Comparison of ENCODE assay signal across 10 cellular contexts in genomic region chr15:31396881-31397560, GRCh38.
DNase-seq lines count a peak whose midpoint lies in the region; ATAC-seq and TF ChIP-seq lines count a peak whose summit lies in the region.
"Had no signal": no experiment of that assay in that cellular context is flagged by ENCODE, and none has a peak within 500 bp of the region (broad histone marks: within the 10 kb centered on the region; RNA-seq: fewer than 3 reads in every experiment).

No MANE protein-coding gene starts in this region.

- H3K36me3 ChIP-seq in esophagus muscularis mucosa, result no peaks in the 10 kb centered on the region
- no peaks in the 10 kb centered on the region for H3K36me3 ChIP-seq in mucosa of stomach (ENCODE audit: control insufficient read depth, insufficient read depth, low read length)

- WGBS in esophagus muscularis mucosa, result 15% methylated on average over 6 of the region's 27 CpGs

- H3K27me3 ChIP-seq in esophagus muscularis mucosa, result no peaks in the 10 kb centered on the region
- H3K27me3 ChIP-seq in mucosa of stomach (ENCODE audit: control insufficient read depth, insufficient read depth, low read length), result no peaks in the 10 kb centered on the region
- H3K27me3 ChIP-seq in CD4-positive, alpha-beta T cell (ENCODE audit: control insufficient read depth, insufficient read depth, low read length), result no peaks in the 10 kb centered on the region

- intact Hi-C loops in esophagus muscularis mucosa (cut with DNase I), result loop anchor here (10.0 kb wide), 2 partner anchors 48 to 182 kb away; no protein-coding TSS in a partner anchor
- intact Hi-C loops in CD4-positive, alpha-beta T cell (cut with DNase I, micrococcal nuclease), result loop anchor here in 1 of 2 experiments (10.0 kb wide), 1 partner anchor 88 kb away; no protein-coding TSS in a partner anchor

- TF ChIP-seq CTCF in esophagus muscularis mucosa (IDR thresholded peaks at IDR 0.05), result peak in 2 of 3 experiments; percentile 24 to 30
- no peak for TF ChIP-seq CTCF in chondrocyte (IDR thresholded peaks at IDR 0.05)
- TF ChIP-seq CTCF in CD4-positive, alpha-beta T cell (IDR thresholded peaks at IDR 0.05), result no peak

- H3K27ac Mint-ChIP-seq in chondrocyte (ENCODE audit: unreplicated experiment), result no peak overlapping the region
- H3K27ac Mint-ChIP-seq in CD4-positive, alpha-beta T cell, result no peak overlapping the region
- H3K27ac Mint-ChIP-seq: activated naive CD4-positive, alpha-beta T cell treated with anti-CD3 and anti-CD28 coated beads, Interleukin-2, amount 50 U/mL, for 24 hours had no signal

- CTCF ChIA-PET in HEK293T (lab: Yijun Ruan, JAX), result interaction anchor here (1.2 kb wide), 1 partner anchor 41 kb away, joined by 3 read pairs; no protein-coding TSS in a partner anchor
- CTCF ChIA-PET in CD4-positive, alpha-beta T cell (lab: Charles Lee), result interaction anchor here (0.7 kb wide), 1 partner anchor 116 kb away, joined by 3 read pairs; no protein-coding TSS in a partner anchor

- peaks cover 24% of the 10 kb centered on the region for H3K4me1 Mint-ChIP-seq in chondrocyte (ENCODE audit: low read depth)
- peaks cover 18% of the 10 kb centered on the region for H3K4me1 Mint-ChIP-seq in CD4-positive, alpha-beta T cell (ENCODE audit: low read depth)

- in situ Hi-C loops in ACHN (cut with HindIII; ENCODE audit: low pct_ligation_motif_present, low pct_unique_long_range_greater_than_20kb, low sequenced_read_pairs), result no loop called here

- H3K9me3 ChIP-seq in esophagus muscularis mucosa (no peaks in the 10 kb centered on the region), mucosa of stomach (ENCODE audit: control insufficient read depth, low read length) (no peaks in the 10 kb centered on the region)
- no peaks in the 10 kb centered on the region for H3K9me3 ChIP-seq in CD4-positive, alpha-beta T cell (ENCODE audit: control insufficient read depth, low read length)

- H3K9ac ChIP-seq in mucosa of stomach (ENCODE audit: low read length), result peak overlapping the region; percentile 57

- no peak overlapping the region for H3K4me3 Mint-ChIP-seq in chondrocyte (ENCODE audit: unreplicated experiment)
- H3K4me3 Mint-ChIP-seq in CD4-positive, alpha-beta T cell, result no peak overlapping the region
- H3K4me3 Mint-ChIP-seq: activated naive CD4-positive, alpha-beta T cell treated with anti-CD3 and anti-CD28 coated beads, Interleukin-2, amount 50 U/mL, for 24 hours; stimulated activated effector memory CD8-positive, alpha-beta T cell treated with anti-CD3 and anti-CD28 coated beads, Interleukin-12 subunit alpha, Interleukin-12 subunit beta, amount 100 ng/mL, for 72 hours had no signal

- H3K4me1 ChIP-seq in esophagus muscularis mucosa (peaks cover 35 to 44% (median 39%) of the 10 kb centered on the region in 4 donors), mucosa of stomach (ENCODE audit: control insufficient read depth, insufficient read depth, low read length) (peaks cover 31% of the 10 kb centered on the region)

- no peaks in the 10 kb centered on the region for H3K36me3 Mint-ChIP-seq in chondrocyte (ENCODE audit: low read depth)
- H3K36me3 Mint-ChIP-seq in CD4-positive, alpha-beta T cell (ENCODE audit: low read depth), result no peaks in the 10 kb centered on the region
- H3K36me3 Mint-ChIP-seq: activated naive CD4-positive, alpha-beta T cell treated with anti-CD3 and anti-CD28 coated beads, Interleukin-2, amount 50 U/mL, for 24 hours; stimulated activated effector memory CD8-positive, alpha-beta T cell treated with anti-CD3 and anti-CD28 coated beads, Interleukin-12 subunit alpha, Interleukin-12 subunit beta, amount 100 ng/mL, for 72 hours had no signal

- peak overlapping the region; percentile 76 to 81 (median 80) for H3K27ac ChIP-seq in esophagus muscularis mucosa (replicated peaks in 1 of 4)
- no peak overlapping the region for H3K27ac ChIP-seq in CD4-positive, alpha-beta T cell (ENCODE audit: low read depth, low read length)

- no peak for TF ChIP-seq EP300 in esophagus muscularis mucosa (IDR thresholded peaks at IDR 0.05)

- H3K4me3 ChIP-seq in esophagus muscularis mucosa (peak overlapping the region; percentile 28 to 42 (median 32)), mucosa of stomach (ENCODE audit: low read length) (no peak overlapping the region)

- TF ChIP-seq POLR2A in esophagus muscularis mucosa (IDR thresholded peaks at IDR 0.05; ENCODE audit: low read depth), result no peak

- peak; percentile 45 for DNase-seq in ACHN
- DNase-seq in HEK293T (ENCODE audit: extremely low spot score), result peak; percentile 55
- peak; percentile 85 for DNase-seq in OCI-M1 (lab: John Stamatoyannopoulos, UW)
- peak; percentile 96 for DNase-seq in esophagus muscularis mucosa (ENCODE audit: extremely low spot score)
- DNase-seq in chondrocyte (ENCODE audit: low spot score), result no peak
- no peak for DNase-seq in CD4-positive, alpha-beta T cell
- no peak for DNase-seq in activated CD4-positive, CD25-positive, alpha-beta regulatory T cell treated with anti-CD3 and anti-CD28 coated beads, Interleukin-2, amount 50 U/mL, for 72 hours

- POLR2A ChIA-PET in HEK293T (lab: Yijun Ruan, JAX), result interaction anchor here (0.6 kb wide), 1 partner anchor 36 kb away, joined by 3 read pairs; no protein-coding TSS in a partner anchor
- POLR2A ChIA-PET in CD4-positive, alpha-beta T cell (lab: Charles Lee), result interaction anchor here (0.7 to 1.4 kb wide), 2 partner anchors 43 to 50 kb away, joined by 3 read pairs; no protein-coding TSS in a partner anchor

- no peak for ATAC-seq in CD4-positive, alpha-beta T cell (ENCODE audit: poor library complexity)
- ATAC-seq: stimulated activated effector memory CD8-positive, alpha-beta T cell treated with anti-CD3 and anti-CD28 coated beads, Interleukin-12 subunit alpha, Interleukin-12 subunit beta, amount 100 ng/mL, for 72 hours had no signal

- H3K27me3 Mint-ChIP-seq in chondrocyte (ENCODE audit: low read depth), result no peaks in the 10 kb centered on the region
- no peaks in the 10 kb centered on the region for H3K27me3 Mint-ChIP-seq in CD4-positive, alpha-beta T cell
- H3K27me3 Mint-ChIP-seq: activated naive CD4-positive, alpha-beta T cell treated with anti-CD3 and anti-CD28 coated beads, Interleukin-2, amount 50 U/mL, for 24 hours had no signal

- no peaks in the 10 kb centered on the region for H3K9me3 Mint-ChIP-seq in chondrocyte (ENCODE audit: low read depth)
- no peaks in the 10 kb centered on the region for H3K9me3 Mint-ChIP-seq in CD4-positive, alpha-beta T cell
- H3K9me3 Mint-ChIP-seq: activated naive CD4-positive, alpha-beta T cell treated with anti-CD3 and anti-CD28 coated beads, Interleukin-2, amount 50 U/mL, for 24 hours; stimulated activated effector memory CD8-positive, alpha-beta T cell treated with anti-CD3 and anti-CD28 coated beads, Interleukin-12 subunit alpha, Interleukin-12 subunit beta, amount 100 ng/mL, for 72 hours had no signal

TF ChIP-seq in HEK293T, 16 proteins besides CTCF, POLR2A, EP300 and RAD21:
- TF ChIP-seq ARNT (IDR thresholded peaks at IDR 0.05) (no peak), LEF1 (IDR thresholded peaks at IDR 0.05; ENCODE audit: borderline replicate concordance) (no peak), FOXA1 (IDR thresholded peaks at IDR 0.05) (no peak), HDGF (IDR thresholded peaks at IDR 0.05; ENCODE audit: borderline replicate concordance) (no peak), FOXM1 (IDR thresholded peaks at IDR 0.05; ENCODE audit: borderline replicate concordance) (no peak), PKNOX1 (IDR thresholded peaks at IDR 0.05) (no peak), ELF4 (IDR thresholded peaks at IDR 0.05) (no peak), SP1 (IDR thresholded peaks at IDR 0.05) (no peak), ZNF384 (IDR thresholded peaks at IDR 0.05) (no peak), NFRKB (IDR thresholded peaks at IDR 0.05) (no peak), FOXK2 (IDR thresholded peaks at IDR 0.05) (no peak), CTBP1 (IDR thresholded peaks at IDR 0.05; ENCODE audit: borderline replicate concordance) (no peak), BHLHE40 (IDR thresholded peaks at IDR 0.05; ENCODE audit: borderline replicate concordance) (no peak)

Comparison
In these comparisons a context has a peak if more than half of its experiments do, and no peak if none do; other contexts are left out.
1. DNase-seq: peak in ACHN (single experiment), HEK293T (single experiment), OCI-M1 (single experiment) and esophagus muscularis mucosa (single experiment); none in chondrocyte (single experiment), CD4-positive, alpha-beta T cell (0 of 10) and activated CD4-positive, CD25-positive, alpha-beta regulatory T cell treated with anti-CD3 and anti-CD28 coated beads, Interleukin-2, amount 50 U/mL, for 72 hours (single experiment).
2. CTCF ChIP-seq: peak in esophagus muscularis mucosa (2 of 3); none in chondrocyte (single experiment) and CD4-positive, alpha-beta T cell (single experiment).